In the genomic region with DNA sequence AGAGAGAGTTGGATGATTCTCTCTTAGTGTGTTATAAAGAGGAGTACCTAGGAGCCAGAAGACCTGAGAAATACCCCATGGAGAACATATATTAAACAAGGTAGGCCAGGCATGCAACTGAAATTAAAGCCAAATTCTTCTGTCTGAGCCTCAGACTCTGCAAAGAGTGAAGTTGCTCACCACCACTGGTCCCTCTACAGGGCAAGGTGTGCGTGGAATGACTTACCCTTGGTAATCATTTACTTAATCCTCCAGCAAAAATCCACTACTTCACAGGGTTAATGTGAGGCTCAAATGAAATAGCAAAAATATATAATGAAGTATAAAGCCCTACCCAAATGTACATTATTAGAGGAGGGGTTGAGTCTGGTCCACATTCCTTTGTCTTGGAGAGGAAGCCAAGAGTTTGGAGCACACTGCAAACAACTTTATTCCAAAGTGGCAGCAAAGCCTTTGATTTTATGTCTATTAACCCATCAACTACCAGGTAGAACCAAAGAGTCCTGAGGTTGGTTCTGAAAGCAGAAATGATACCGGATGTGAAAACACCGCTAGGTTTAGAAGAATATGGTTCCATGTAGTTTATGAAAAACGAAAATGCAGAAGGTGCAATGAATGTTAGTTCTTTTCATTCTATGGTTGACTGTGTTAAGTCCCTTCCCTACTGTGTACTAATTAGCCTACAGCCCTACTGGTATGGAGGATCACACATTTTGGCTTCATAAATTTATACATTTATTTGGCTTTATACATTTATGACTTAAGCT, we compare ENCODE assay signal across 12 cellular contexts. TPM values are rescaled to one million over a fixed set of nuclear protein-coding genes. Genes with fewer than 3 reads are reported as not detected.
DNase-seq lines count a peak whose midpoint lies in the region; ATAC-seq, FAIRE-seq and TF ChIP-seq lines count a peak whose summit lies in the region.
"Had no signal": no experiment of that assay in that cellular context is flagged by ENCODE, and none has a peak within 500 bp of the region (broad histone marks: within the 10 kb centered on the region; RNA-seq: fewer than 3 reads in every experiment).

No MANE protein-coding gene starts in this region.

- H3K4ac ChIP-seq in neuronal stem cell (ENCODE audit: low read length), result no peak overlapping the region

- no peak overlapping the region for H3K9ac ChIP-seq in neuronal stem cell (ENCODE audit: low read depth, low read length, poor library complexity)
- H3K9ac ChIP-seq: BLaER1 had no signal

- H3K79me1 ChIP-seq in neuronal stem cell (ENCODE audit: low read depth, low read length), result no peaks in the 10 kb centered on the region

- no peaks in the 10 kb centered on the region for H3K9me3 Mint-ChIP-seq in IgD-negative memory B cell

- no peak overlapping the region for H2BK12ac ChIP-seq in neuronal stem cell (ENCODE audit: low read length)

- H3K18ac ChIP-seq in neuronal stem cell (ENCODE audit: low read length), result no peak overlapping the region

- H4K91ac ChIP-seq in neuronal stem cell (ENCODE audit: low read depth, low read length, poor library complexity), result no peak overlapping the region

- no CpG with 5 or more reads among the region's 4 CpGs for WGBS in neuronal stem cell (ENCODE audit: extremely low coverage in 2 of 2, insufficient read length in 2 of 2, insufficient replicate concordance in 1 of 2), 2 donors

- H2BK5ac ChIP-seq in neuronal stem cell (ENCODE audit: low read length), result no peak overlapping the region

- no peak overlapping the region for H3K4me3 ChIP-seq in neuronal stem cell (ENCODE audit: low read length in 2 of 2)
- H3K4me3 ChIP-seq: BLaER1 had no signal

- no peak overlapping the region for H2BK120ac ChIP-seq in neuronal stem cell (ENCODE audit: low read depth, low read length)

- peaks cover 8 to 15% of the 10 kb centered on the region in 2 donors for H3K4me1 ChIP-seq in neuronal stem cell (ENCODE audit: control insufficient read depth in 2 of 2, insufficient read depth in 1 of 2, low read depth in 1 of 2, low read length in 2 of 2)

- H3K14ac ChIP-seq in neuronal stem cell (ENCODE audit: low read length), result no peak overlapping the region

- no peak overlapping the region for H2AFZ ChIP-seq in neuronal stem cell (ENCODE audit: low read length)

- no peak overlapping the region for H3K27ac ChIP-seq in neuronal stem cell (replicated peaks; ENCODE audit: low read length)
- H3K27ac ChIP-seq: BLaER1 had no signal

- H3K4me1 Mint-ChIP-seq in IgD-negative memory B cell, result peaks cover 16 to 20% (median 19%) of the 10 kb centered on the region in 3 donors

- H3K23ac ChIP-seq in neuronal stem cell (ENCODE audit: low read depth, low read length, poor library complexity), result no peak overlapping the region

- DNase-seq in GM19240 (ENCODE audit: insufficient read length, low spot score) (peak; percentile 60), neuronal stem cell (ENCODE audit: low spot score) (no peak), DMS 273 (lab: John Stamatoyannopoulos, UW; ENCODE audit: unreplicated experiment) (no peak), frontal cortex (ENCODE audit: low spot score in 2 of 2) (no peak), SW 1271 (lab: John Stamatoyannopoulos, UW) (no peak)
- DNase-seq: activated CD8-positive, alpha-beta T cell treated with anti-CD3 and anti-CD28 coated beads, Interleukin-2, amount 10 ng/mL, durations not matched to agents 7 days and 5 days had no signal

- peak; percentile 69 for ATAC-seq in HG02763 (IDR thresholded peaks at IDR 0.05; ENCODE audit: unreplicated experiment)
- ATAC-seq: activated CD8-positive, alpha-beta T cell treated with anti-CD3 and anti-CD28 coated beads, Interleukin-2, amount 10 ng/mL, durations not matched to agents 7 days and 5 days had no signal

- peak overlapping the region; percentile 2 to 61 (median 57) for H3K27ac Mint-ChIP-seq in IgD-negative memory B cell
- H3K27ac Mint-ChIP-seq: activated CD8-positive, alpha-beta T cell treated with anti-CD3 and anti-CD28 coated beads, Interleukin-2, amount 10 ng/mL, durations not matched to agents 7 days and 5 days had no signal

- TF ChIP-seq CTCF in GM12872 (IDR thresholded peaks at IDR 0.05; ENCODE audit: insufficient read depth, low read depth, low read length), result peak; percentile 41

- peaks cover 6% of the 10 kb centered on the region for H3K36me3 Mint-ChIP-seq in IgD-negative memory B cell

- no peaks in the 10 kb centered on the region for H3K27me3 Mint-ChIP-seq in IgD-negative memory B cell

- H2BK15ac ChIP-seq in neuronal stem cell (ENCODE audit: low read length), result no peak overlapping the region

- H2AK5ac ChIP-seq in neuronal stem cell (ENCODE audit: low read depth, low read length), result no peak overlapping the region

- no peak overlapping the region for H3K4me2 ChIP-seq in neuronal stem cell (ENCODE audit: insufficient read depth, low read length, poor library complexity, severe bottlenecking)
- H3K4me2 ChIP-seq: BLaER1 had no signal

- peaks cover 31 to 90% of the 10 kb centered on the region in 2 donors for H3K36me3 ChIP-seq in neuronal stem cell (replicated peaks in 1 of 2; ENCODE audit: control insufficient read depth in 2 of 2, insufficient read depth in 2 of 2, low read length in 2 of 2)

- H3K4me3 Mint-ChIP-seq in IgD-negative memory B cell, result peak overlapping the region in 3 of 4 donors; percentile 16 to 82 (median 65)
- H3K4me3 Mint-ChIP-seq: activated CD8-positive, alpha-beta T cell treated with anti-CD3 and anti-CD28 coated beads, Interleukin-2, amount 10 ng/mL, durations not matched to agents 7 days and 5 days had no signal

- no peak overlapping the region for H4K8ac ChIP-seq in neuronal stem cell (ENCODE audit: low read depth, low read length)

- no peak for FAIRE-seq in frontal cortex (lab: Jason Lieb, UNC)
- FAIRE-seq: endometrium had no signal

- no peaks in the 10 kb centered on the region for H3K27me3 ChIP-seq in neuronal stem cell (ENCODE audit: control insufficient read depth in 3 of 3, insufficient read depth in 3 of 3, low read depth in 1 of 3, low read length in 3 of 3)
- H3K27me3 ChIP-seq: BLaER1 had no signal

- peaks cover 0 to 4% of the 10 kb centered on the region in 2 donors for H3K9me3 ChIP-seq in neuronal stem cell (replicated peaks in 1 of 2; ENCODE audit: control insufficient read depth in 2 of 2, insufficient read depth in 1 of 2, low read depth in 1 of 2, low read length in 2 of 2)
- H3K9me3 ChIP-seq: BLaER1 had no signal

RNA-seq across cellular contexts. Expression of gene SSR2, which starts 8.5 kb away (rescaled TPM):
- polyA plus RNA-seq in IgD-negative memory B cell, result 257 TPM
- polyA plus RNA-seq in neuronal stem cell (2013, experiment 1 of 2), result 352 TPM
- 349 TPM for polyA plus RNA-seq in neuronal stem cell (2013, experiment 2 of 2)
- total RNA-seq in frontal cortex, result 230 TPM

RNA-seq across cellular contexts. Expression of gene ARHGEF2, which starts 33.9 kb away (rescaled TPM):
- polyA plus RNA-seq in IgD-negative memory B cell, result 43.9 TPM
- polyA plus RNA-seq in neuronal stem cell (2013, experiment 1 of 2), result 55.4 TPM
- polyA plus RNA-seq in neuronal stem cell (2013, experiment 2 of 2), result 57.0 TPM
- total RNA-seq in frontal cortex, result 99.5 TPM

RNA-seq across cellular contexts. Expression of gene UBQLN4, which starts 41.4 kb away (rescaled TPM):
- polyA plus RNA-seq in IgD-negative memory B cell, result 7.6 TPM
- polyA plus RNA-seq in neuronal stem cell (2013, experiment 1 of 2), result 54.3 TPM
- 51.2 TPM for polyA plus RNA-seq in neuronal stem cell (2013, experiment 2 of 2)
- 28.5 TPM for total RNA-seq in frontal cortex

RNA-seq across cellular contexts. Expression of gene LAMTOR2, which starts 42.3 kb away (rescaled TPM):
- polyA plus RNA-seq in IgD-negative memory B cell, result 159 TPM
- polyA plus RNA-seq in neuronal stem cell (2013, experiment 1 of 2), result 81.9 TPM
- 81.2 TPM for polyA plus RNA-seq in neuronal stem cell (2013, experiment 2 of 2)
- 36.3 TPM for total RNA-seq in frontal cortex

RNA-seq across cellular contexts. Expression of gene RAB25, which starts 48.7 kb away (rescaled TPM):
- 2.9 TPM for polyA plus RNA-seq in IgD-negative memory B cell
- polyA plus RNA-seq in neuronal stem cell (2013, experiment 1 of 2), result 3.3 TPM
- 3.4 TPM for polyA plus RNA-seq in neuronal stem cell (2013, experiment 2 of 2)
- total RNA-seq in frontal cortex, result not detected
- total RNA-seq: SK-MEL-5 had no signal
